In genomic region chr20:48411265-48411664, GRCh38 we compare ENCODE assay signal across 28 cellular contexts.
"Had no signal": no experiment of that assay in that cellular context is flagged by ENCODE, and none has a peak within 500 bp of the region (broad histone marks: within the 10 kb centered on the region; RNA-seq: fewer than 3 reads in every experiment).

No MANE protein-coding gene starts in this region.

- H3K4me2 ChIP-seq: hepatocyte, smooth muscle cell had no signal

- H3K27me3 Mint-ChIP-seq: progenitor cell of endocrine pancreas had no signal

- H3K27ac ChIP-seq: body of pancreas, gastroesophageal sphincter, hepatocyte, right lobe of liver, thoracic aorta, upper lobe of left lung had no signal

- H2AFZ ChIP-seq: hepatocyte had no signal

- H3K27ac Mint-ChIP-seq: activated CD4-positive, alpha-beta T cell treated with anti-CD3 and anti-CD28 coated beads, Interleukin-2, amount 10 ng/mL, durations not matched to agents 24 days and 14 days; activated CD8-positive, alpha-beta T cell treated with anti-CD3 and anti-CD28 coated beads for 36 hours; activated naive CD8-positive, alpha-beta T cell treated with anti-CD3 and anti-CD28 coated beads for 36 hours; activated T-helper 17 cell treated with anti-CD3 and anti-CD28 coated beads, Interleukin-2, amount 50 U/mL, for 72 hours; mesothelial cell of epicardium; nephron progenitor cell; progenitor cell of endocrine pancreas; stimulated activated memory B cell treated with anti-CD40 and anti-IgM and Interleukin-4, amounts not matched to agents 10 μg/mL and 1 μg/mL and 100 μg/mL, for 72 hours had no signal

- H3K27me3 ChIP-seq: body of pancreas, gastroesophageal sphincter, hepatocyte, right lobe of liver, upper lobe of left lung had no signal

- DNase-seq: activated CD4-positive, alpha-beta T cell treated with anti-CD3 and anti-CD28 coated beads, Interleukin-2, amount 10 ng/mL, durations not matched to agents 24 days and 14 days; activated CD8-positive, alpha-beta T cell treated with anti-CD3 and anti-CD28 coated beads for 36 hours; activated naive CD4-positive, alpha-beta T cell; activated naive CD8-positive, alpha-beta T cell treated with anti-CD3 and anti-CD28 coated beads for 36 hours; activated T-cell treated with anti-CD3 and anti-CD28 coated beads, Interleukin-2, amount 50 U/mL, for 1 hour; amniotic stem cell; body of pancreas; central memory CD4-positive, alpha-beta T cell; erythroblast; islet precursor cell; left colon; nephron progenitor cell; occipital lobe; right lobe of liver; stimulated activated CD4-positive, alpha-beta T cell treated with anti-CD3 and anti-CD28 coated beads, Interleukin-4, amount 100 ng/mL, for 4 hours; T1000; upper lobe of left lung had no signal

- FAIRE-seq: colon, endometrium had no signal

- H3K36me3 ChIP-seq: gastroesophageal sphincter, right lobe of liver, thoracic aorta, upper lobe of left lung had no signal

- H3K4me3 Mint-ChIP-seq: activated CD4-positive, alpha-beta T cell treated with anti-CD3 and anti-CD28 coated beads, Interleukin-2, amount 10 ng/mL, durations not matched to agents 24 days and 14 days; activated CD8-positive, alpha-beta T cell treated with anti-CD3 and anti-CD28 coated beads for 36 hours; activated naive CD8-positive, alpha-beta T cell treated with anti-CD3 and anti-CD28 coated beads for 36 hours; activated T-helper 17 cell treated with anti-CD3 and anti-CD28 coated beads, Interleukin-2, amount 50 U/mL, for 72 hours; mesothelial cell of epicardium; nephron progenitor cell; stimulated activated memory B cell treated with anti-CD40 and anti-IgM and Interleukin-4, amounts not matched to agents 10 μg/mL and 1 μg/mL and 100 μg/mL, for 72 hours had no signal

- H3K9me3 Mint-ChIP-seq: activated CD4-positive, alpha-beta T cell treated with anti-CD3 and anti-CD28 coated beads, Interleukin-2, amount 10 ng/mL, durations not matched to agents 24 days and 14 days; activated CD8-positive, alpha-beta T cell treated with anti-CD3 and anti-CD28 coated beads for 36 hours; activated naive CD8-positive, alpha-beta T cell treated with anti-CD3 and anti-CD28 coated beads for 36 hours; activated T-helper 17 cell treated with anti-CD3 and anti-CD28 coated beads, Interleukin-2, amount 50 U/mL, for 72 hours; mesothelial cell of epicardium; stimulated activated memory B cell treated with anti-CD40 and anti-IgM and Interleukin-4, amounts not matched to agents 10 μg/mL and 1 μg/mL and 100 μg/mL, for 72 hours had no signal

- H3K36me3 Mint-ChIP-seq: activated naive CD8-positive, alpha-beta T cell treated with anti-CD3 and anti-CD28 coated beads for 36 hours; mesothelial cell of epicardium; stimulated activated memory B cell treated with anti-CD40 and anti-IgM and Interleukin-4, amounts not matched to agents 10 μg/mL and 1 μg/mL and 100 μg/mL, for 72 hours had no signal

- H3K9me3 ChIP-seq: body of pancreas, gastroesophageal sphincter, right lobe of liver, thoracic aorta, upper lobe of left lung had no signal

- H3K4me1 Mint-ChIP-seq: activated CD4-positive, alpha-beta T cell treated with anti-CD3 and anti-CD28 coated beads, Interleukin-2, amount 10 ng/mL, durations not matched to agents 24 days and 14 days; activated T-helper 17 cell treated with anti-CD3 and anti-CD28 coated beads, Interleukin-2, amount 50 U/mL, for 72 hours; mesothelial cell of epicardium; stimulated activated memory B cell treated with anti-CD40 and anti-IgM and Interleukin-4, amounts not matched to agents 10 μg/mL and 1 μg/mL and 100 μg/mL, for 72 hours had no signal

- H3K4me1 ChIP-seq: body of pancreas, gastroesophageal sphincter, right lobe of liver, upper lobe of left lung had no signal

- H3K4me3 ChIP-seq: body of pancreas, gastroesophageal sphincter, hepatocyte, lung, right lobe of liver, smooth muscle cell, thoracic aorta, upper lobe of left lung had no signal

- H3K79me2 ChIP-seq: hepatocyte had no signal
